17 cellular contexts compared by ENCODE assay signal in genomic region chr6:142458857-142459256, GRCh38.
A peak's percentile ranks its signal among the peaks of the same experiment; 100 is the strongest.
DNase-seq lines count a peak whose midpoint lies in the region; ATAC-seq and TF ChIP-seq lines count a peak whose summit lies in the region.
"Had no signal": no experiment of that assay in that cellular context is flagged by ENCODE, and none has a peak within 500 bp of the region (broad histone marks: within the 10 kb centered on the region; RNA-seq: fewer than 3 reads in every experiment).

No MANE protein-coding gene starts in this region.

- H3K4me3 ChIP-seq in ACC112 (ENCODE audit: low read depth, low read length), result no peak overlapping the region
- H3K4me3 ChIP-seq in GM23338, result no peak overlapping the region
- no peak overlapping the region for H3K4me3 ChIP-seq in MG63
- H3K4me3 ChIP-seq: BLaER1, GM23248 had no signal

- no peak overlapping the region for H3K4me2 ChIP-seq in GM23338
- H3K4me2 ChIP-seq: BLaER1 had no signal

- no peaks in the 10 kb centered on the region for H3K9me3 ChIP-seq in MG63

- H3K4me3 Mint-ChIP-seq in GM23338 (no peak overlapping the region), natural killer cell (no peak overlapping the region)
- H3K4me3 Mint-ChIP-seq: B cell; CD4-positive, CD25-positive, alpha-beta regulatory T cell; CD8-positive, alpha-beta T cell; H9 had no signal

- no peak for TF ChIP-seq CTCF in GM23338 (conservative IDR thresholded peaks at IDR 0.05; ENCODE audit: low read depth in 2 of 2)
- no peak for TF ChIP-seq CTCF in natural killer cell (IDR thresholded peaks at IDR 0.05)

- H3K9me3 Mint-ChIP-seq in GM23338 (peaks cover 23% of the 10 kb centered on the region), natural killer cell (no peaks in the 10 kb centered on the region)

- ATAC-seq in GM18499 (IDR thresholded peaks at IDR 0.05; ENCODE audit: insufficient read depth, unreplicated experiment), result peak; percentile 21
- ATAC-seq in GM23338, result no peak
- no peak for ATAC-seq in GM18519 (IDR thresholded peaks at IDR 0.05; ENCODE audit: low FRiP score, unreplicated experiment)
- no peak for ATAC-seq in natural killer cell
- ATAC-seq: CD8-positive, alpha-beta T cell; HCT116 had no signal

- H4K20me1 ChIP-seq in GM23338 (replicated peaks; ENCODE audit: insufficient read depth), result no peaks in the 10 kb centered on the region
- H4K20me1 ChIP-seq: BLaER1 had no signal

- H3K4me1 ChIP-seq in ACC112 (ENCODE audit: control insufficient read depth, insufficient read depth, low read length, unreplicated experiment) (no peaks in the 10 kb centered on the region), GM23338 (ENCODE audit: insufficient read depth) (0 out of 2 replicates have a peak, but pooled peaks cover 3% of the 10 kb centered on the region)
- H3K4me1 ChIP-seq: BLaER1, Caco-2 had no signal

- no peaks in the 10 kb centered on the region for H3K36me3 ChIP-seq in ACC112 (ENCODE audit: insufficient read depth, low read length)
- H3K36me3 ChIP-seq in GM23338 (ENCODE audit: insufficient read depth), result 0 out of 2 replicates have a peak, but pooled peaks cover 5% of the 10 kb centered on the region
- no peaks in the 10 kb centered on the region for H3K36me3 ChIP-seq in MG63
- H3K36me3 ChIP-seq: BLaER1 had no signal

- no peak for DNase-seq in GM23338 (ENCODE audit: low spot score)
- DNase-seq in natural killer cell, result no peak
- DNase-seq in MG63, result no peak
- DNase-seq: Caco-2; CD4-positive, CD25-positive, alpha-beta regulatory T cell; CD8-positive, alpha-beta T cell; DMS153; DND-41; H9 had no signal

- no peaks in the 10 kb centered on the region for H3K4me1 Mint-ChIP-seq in GM23338
- H3K4me1 Mint-ChIP-seq in natural killer cell, result no peaks in the 10 kb centered on the region
- H3K4me1 Mint-ChIP-seq: B cell; CD4-positive, CD25-positive, alpha-beta regulatory T cell had no signal

- H3F3A ChIP-seq in GM23338 (replicated peaks; ENCODE audit: low read depth), result no peaks in the 10 kb centered on the region

- H3K27me3 Mint-ChIP-seq in GM23338 (ENCODE audit: insufficient read depth, low read depth, poor library complexity) (peaks cover 1% of the 10 kb centered on the region), natural killer cell (ENCODE audit: low read depth in 2 of 2) (peaks cover 0 to 7% of the 10 kb centered on the region in 2 donors)

- H2AFZ ChIP-seq in ACC112 (ENCODE audit: low read length, unreplicated experiment) (peak overlapping the region; percentile 11), GM23338 (0 out of 2 replicates have a peak overlapping the region, but pooled peaks have one; percentile 23)
- H2AFZ ChIP-seq: GM23248 had no signal

- no peaks in the 10 kb centered on the region; the same call in 1 of the 2 replicates for H3K9me2 ChIP-seq in GM23338 (ENCODE audit: insufficient read depth)

- H3K27me3 ChIP-seq in ACC112 (ENCODE audit: insufficient read depth, low read length) (no peaks in the 10 kb centered on the region), GM23338 (ENCODE audit: insufficient read depth) (no peaks in the 10 kb centered on the region), MG63 (no peaks in the 10 kb centered on the region)
- H3K27me3 ChIP-seq: BLaER1 had no signal

- intact Hi-C loops in natural killer cell (cut with micrococcal nuclease), result no loop called here

- no peak overlapping the region for H3K27ac ChIP-seq in ACC112 (ENCODE audit: low read depth, low read length)
- H3K27ac ChIP-seq in GM23338 (ENCODE audit: low read depth), result no peak overlapping the region
- H3K27ac ChIP-seq: BLaER1, C4-2B, GM23248 had no signal

- H3K79me2 ChIP-seq in ACC112 (ENCODE audit: control insufficient read depth, insufficient read depth, low read length, unreplicated experiment) (no peaks in the 10 kb centered on the region), GM23338 (replicated peaks; ENCODE audit: insufficient read depth) (no peaks in the 10 kb centered on the region)

- H3K27ac Mint-ChIP-seq in GM23338 (no peak overlapping the region), natural killer cell (no peak overlapping the region)
- H3K27ac Mint-ChIP-seq: B cell; CD4-positive, CD25-positive, alpha-beta regulatory T cell; CD8-positive, alpha-beta T cell; H9 had no signal

- H3K36me3 Mint-ChIP-seq in GM23338 (ENCODE audit: low read depth) (peaks cover 21% of the 10 kb centered on the region), natural killer cell (no peaks in the 10 kb centered on the region)
- H3K36me3 Mint-ChIP-seq: CD4-positive, CD25-positive, alpha-beta regulatory T cell; CD8-positive, alpha-beta T cell had no signal

TF ChIP-seq in GM23338, 12 proteins besides CTCF, POLR2A, EP300 and RAD21 (continues in another document):
- TF ChIP-seq EZH2phosphoT487 (IDR thresholded peaks at IDR 0.05; ENCODE audit: unreplicated experiment), result no peak
- TF ChIP-seq STAT1 (IDR thresholded peaks at IDR 0.05; ENCODE audit: unreplicated experiment), result no peak
- no peak for TF ChIP-seq JUNB (IDR thresholded peaks at IDR 0.05; ENCODE audit: unreplicated experiment)
- TF ChIP-seq ZNF462 (CRISPR knock-in tag; IDR thresholded peaks at IDR 0.05), result no peak
- no peak for TF ChIP-seq EZH2 (IDR thresholded peaks at IDR 0.05; ENCODE audit: low read depth, unreplicated experiment)
- TF ChIP-seq POLR2AphosphoS5 (IDR thresholded peaks at IDR 0.05; ENCODE audit: low read depth), result no peak
- no peak for TF ChIP-seq ZNF114 (CRISPR knock-in tag; IDR thresholded peaks at IDR 0.05)
- TF ChIP-seq ETS1 (IDR thresholded peaks at IDR 0.05), result no peak
- TF ChIP-seq ZNF331 (CRISPR knock-in tag; IDR thresholded peaks at IDR 0.05; ENCODE audit: low read depth), result no peak
- TF ChIP-seq NANOG (IDR thresholded peaks at IDR 0.05; ENCODE audit: borderline replicate concordance), result no peak
- TF ChIP-seq CREB1 (CRISPR knock-in tag; IDR thresholded peaks at IDR 0.05; ENCODE audit: low read depth), result no peak
